ENCODE assay signal across 1 cellular context in the genomic region with DNA sequence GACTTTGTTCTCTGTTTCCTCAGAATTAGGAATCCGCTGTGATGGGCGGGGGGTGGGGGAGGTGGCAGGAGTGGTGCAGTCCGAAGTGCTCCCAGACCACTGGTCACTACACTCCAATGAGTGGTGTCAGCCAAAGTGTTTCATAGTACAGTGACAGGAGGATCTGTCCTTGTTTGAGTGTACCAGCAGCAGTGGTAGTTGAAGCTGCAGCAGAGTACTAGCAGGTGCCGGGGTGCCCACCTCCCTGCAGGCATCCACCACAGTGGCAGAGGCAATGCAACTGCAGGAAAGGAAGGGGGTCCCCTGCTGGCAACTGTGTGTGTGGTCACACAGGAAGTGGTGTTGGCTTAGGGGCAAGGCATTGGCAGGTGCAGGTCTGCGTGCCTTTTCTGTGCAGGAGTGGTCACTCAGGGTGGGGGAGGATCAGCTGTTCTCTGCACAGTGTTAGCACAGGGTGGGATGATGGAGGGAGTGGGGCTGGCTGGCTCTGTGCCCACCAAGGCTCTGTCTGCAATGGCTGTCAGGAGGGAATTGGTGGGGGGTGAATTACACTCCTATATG.
TF ChIP-seq lines count a peak whose summit lies in the region.

No MANE protein-coding gene starts in this region.

TF ChIP-seq in GM12878, 131 proteins besides CTCF, POLR2A, EP300 and RAD21:
- no peak for TF ChIP-seq CREB1 (IDR thresholded peaks at IDR 0.05; ENCODE audit: low read depth)
TF ChIP-seq in GM12878: peak in this region for 0.
